In genomic region chr2:180787330-180787729, GRCh38 we compare ENCODE assay signal across 14 cellular contexts.
"Had no signal": no experiment of that assay in that cellular context is flagged by ENCODE, and none has a peak within 500 bp of the region (broad histone marks: within the 10 kb centered on the region; RNA-seq: fewer than 3 reads in every experiment).

No MANE protein-coding gene starts in this region.

- H3K4me3 ChIP-seq: body of pancreas, dorsolateral prefrontal cortex, hepatocyte, lower lobe of right lung, sigmoid colon, upper lobe of right lung had no signal

- H3K9me3 ChIP-seq: body of pancreas, lower lobe of right lung, sigmoid colon, upper lobe of right lung had no signal

- H3K79me2 ChIP-seq: hepatocyte, parathyroid adenoma had no signal

- H3K27ac ChIP-seq: body of pancreas, dorsolateral prefrontal cortex, hepatocyte, lower lobe of right lung, parathyroid adenoma, sigmoid colon, upper lobe of right lung had no signal

- FAIRE-seq: islet of Langerhans, TTC549 had no signal

- H3K9ac ChIP-seq: parathyroid adenoma had no signal

- H2AFZ ChIP-seq: hepatocyte, parathyroid adenoma had no signal

- H3K4me1 ChIP-seq: body of pancreas, lower lobe of right lung, parathyroid adenoma, sigmoid colon, upper lobe of right lung had no signal

- H3K36me3 ChIP-seq: lower lobe of right lung, sigmoid colon, upper lobe of right lung had no signal

- H3K27me3 ChIP-seq: body of pancreas, dorsolateral prefrontal cortex, hepatocyte, sigmoid colon, upper lobe of right lung had no signal

- H3K4me2 ChIP-seq: hepatocyte had no signal

- DNase-seq: activated CD4-positive, alpha-beta T cell treated with anti-CD3 and anti-CD28 coated beads, Interleukin-2, amount 50 U/mL, for 4 hours; activated gamma-delta T cell; body of pancreas; central memory CD4-positive, alpha-beta T cell; dorsolateral prefrontal cortex; lower lobe of right lung; midbrain; sigmoid colon; stimulated activated CD4-positive, alpha-beta T cell treated with anti-CD3 and anti-CD28 coated beads, Interleukin-4, amount 100 ng/mL, for 24 hours; upper lobe of right lung had no signal
